1 cellular context compared by ENCODE assay signal in the genomic region with DNA sequence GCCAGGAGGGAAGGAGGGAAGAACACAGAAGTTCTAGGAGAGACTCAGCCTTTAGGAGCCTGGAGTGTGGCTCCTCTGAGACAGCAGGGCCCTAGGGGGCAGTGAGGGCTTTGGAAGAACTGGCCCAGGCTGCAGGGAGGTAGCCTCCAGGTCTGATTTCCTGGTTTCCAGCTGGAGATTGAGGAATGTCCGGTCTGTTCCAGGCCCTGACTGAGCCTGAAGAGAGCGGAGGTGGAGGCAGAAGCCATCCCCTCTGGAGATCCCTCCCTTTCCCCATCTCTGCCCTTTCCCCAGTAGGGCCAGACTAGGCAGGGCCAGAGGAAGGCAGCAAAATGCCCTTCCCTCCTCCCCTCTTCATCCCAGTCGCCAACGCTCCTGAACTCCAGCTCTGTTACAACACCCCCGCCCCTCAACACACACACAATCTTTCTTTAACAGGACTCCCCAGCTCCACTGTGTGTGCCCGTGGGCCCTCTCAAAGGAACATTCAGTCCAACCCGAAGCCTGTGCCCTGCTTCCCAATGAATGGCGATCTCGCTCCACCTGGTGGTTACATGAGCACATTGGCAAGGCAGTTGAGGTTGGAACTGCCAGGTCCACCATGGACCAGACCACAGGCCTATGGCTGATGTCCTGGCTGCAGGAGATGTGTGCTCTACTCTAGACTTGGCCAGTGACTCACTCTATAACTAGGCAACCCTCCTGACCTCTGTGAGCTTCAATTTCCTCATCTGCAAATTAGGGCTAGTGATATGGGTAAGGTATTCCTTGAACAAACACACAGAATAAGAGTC.
TF ChIP-seq lines count a peak whose summit lies in the region.

No MANE protein-coding gene starts in this region.

TF ChIP-seq in HEK293, 187 proteins besides CTCF, POLR2A, EP300 and RAD21 (continued from another document and continues in another):
- TF ChIP-seq, protein P1, sequence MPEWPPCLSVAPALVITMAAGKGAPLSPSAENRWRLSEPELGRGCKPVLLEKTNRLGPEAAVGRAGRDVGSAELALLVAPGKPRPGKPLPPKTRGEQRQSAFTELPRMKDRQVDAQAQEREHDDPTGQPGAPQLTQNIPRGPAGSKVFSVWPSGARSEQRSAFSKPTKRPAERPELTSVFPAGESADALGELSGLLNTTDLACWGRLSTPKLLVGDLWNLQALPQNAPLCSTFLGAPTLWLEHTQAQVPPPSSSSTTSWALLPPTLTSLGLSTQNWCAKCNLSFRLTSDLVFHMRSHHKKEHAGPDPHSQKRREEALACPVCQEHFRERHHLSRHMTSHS (tag by site-specific recombination; IDR thresholded peaks at IDR 0.05) = no peak
- TF ChIP-seq ZBTB21 (tag by site-specific recombination; IDR thresholded peaks at IDR 0.05) (no peak), ZNF707 (tag by site-specific recombination; IDR thresholded peaks at IDR 0.05) (no peak), ZSCAN23 (tag by site-specific recombination; IDR thresholded peaks at IDR 0.05) (no peak), ZNF239 (tag by site-specific recombination; IDR thresholded peaks at IDR 0.05) (no peak), ZEB2 (tag by site-specific recombination; IDR thresholded peaks at IDR 0.05) (peak; percentile 25; the same call in 1 of the 2 replicates), ZNF501 (tag by site-specific recombination; IDR thresholded peaks at IDR 0.05) (no peak; the same call in 1 of the 2 replicates), ZNF677 (tag by site-specific recombination; IDR thresholded peaks at IDR 0.05) (no peak), ZNF121 (tag by site-specific recombination; IDR thresholded peaks at IDR 0.05) (no peak), SALL2 (tag by site-specific recombination; IDR thresholded peaks at IDR 0.05; ENCODE audit: borderline replicate concordance) (no peak), ZNF214 (tag by site-specific recombination; IDR thresholded peaks at IDR 0.05; ENCODE audit: borderline replicate concordance) (no peak), ZNF274 (IDR thresholded peaks at IDR 0.05; ENCODE audit: low read length) (no peak), ZNF274 (tag by site-specific recombination; IDR thresholded peaks at IDR 0.05; ENCODE audit: borderline replicate concordance) (no peak), GLI4 (tag by site-specific recombination; IDR thresholded peaks at IDR 0.05) (no peak), ZIC2 (tag by site-specific recombination; IDR thresholded peaks at IDR 0.05) (no peak), ZNF223 (tag by site-specific recombination; IDR thresholded peaks at IDR 0.05) (no peak), ZNF473 (tag by site-specific recombination; IDR thresholded peaks at IDR 0.05) (no peak), GLIS1 (tag by site-specific recombination; IDR thresholded peaks at IDR 0.05) (no peak), ZNF350 (tag by site-specific recombination; IDR thresholded peaks at IDR 0.05) (no peak), ZSCAN16 (tag by site-specific recombination; IDR thresholded peaks at IDR 0.05) (no peak), ZNF747 (tag by site-specific recombination; IDR thresholded peaks at IDR 0.05) (no peak), ZNF433 (tag by site-specific recombination; IDR thresholded peaks at IDR 0.05; ENCODE audit: low read depth) (no peak)
- TF ChIP-seq, protein P2, sequence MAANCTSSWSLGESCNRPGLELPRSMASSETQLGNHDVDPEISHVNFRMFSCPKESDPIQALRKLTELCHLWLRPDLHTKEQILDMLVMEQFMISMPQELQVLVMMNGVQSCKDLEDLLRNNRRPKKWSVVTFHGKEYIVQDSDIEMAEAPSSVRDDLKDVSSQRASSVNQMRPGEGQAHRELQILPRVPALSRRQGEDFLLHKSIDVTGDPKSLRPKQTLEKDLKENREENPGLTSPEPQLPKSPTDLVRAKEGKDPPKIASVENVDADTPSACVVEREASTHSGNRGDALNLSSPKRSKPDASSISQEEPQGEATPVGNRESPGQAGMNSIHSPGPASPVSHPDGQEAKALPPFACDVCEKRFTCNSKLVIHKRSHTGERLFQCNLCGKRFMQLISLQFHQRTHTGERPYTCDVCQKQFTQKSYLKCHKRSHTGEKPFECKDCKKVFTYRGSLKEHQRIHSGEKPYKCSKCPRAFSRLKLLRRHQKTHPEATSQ (tag by site-specific recombination; IDR thresholded peaks at IDR 0.05) = no peak
- TF ChIP-seq, protein P3, sequence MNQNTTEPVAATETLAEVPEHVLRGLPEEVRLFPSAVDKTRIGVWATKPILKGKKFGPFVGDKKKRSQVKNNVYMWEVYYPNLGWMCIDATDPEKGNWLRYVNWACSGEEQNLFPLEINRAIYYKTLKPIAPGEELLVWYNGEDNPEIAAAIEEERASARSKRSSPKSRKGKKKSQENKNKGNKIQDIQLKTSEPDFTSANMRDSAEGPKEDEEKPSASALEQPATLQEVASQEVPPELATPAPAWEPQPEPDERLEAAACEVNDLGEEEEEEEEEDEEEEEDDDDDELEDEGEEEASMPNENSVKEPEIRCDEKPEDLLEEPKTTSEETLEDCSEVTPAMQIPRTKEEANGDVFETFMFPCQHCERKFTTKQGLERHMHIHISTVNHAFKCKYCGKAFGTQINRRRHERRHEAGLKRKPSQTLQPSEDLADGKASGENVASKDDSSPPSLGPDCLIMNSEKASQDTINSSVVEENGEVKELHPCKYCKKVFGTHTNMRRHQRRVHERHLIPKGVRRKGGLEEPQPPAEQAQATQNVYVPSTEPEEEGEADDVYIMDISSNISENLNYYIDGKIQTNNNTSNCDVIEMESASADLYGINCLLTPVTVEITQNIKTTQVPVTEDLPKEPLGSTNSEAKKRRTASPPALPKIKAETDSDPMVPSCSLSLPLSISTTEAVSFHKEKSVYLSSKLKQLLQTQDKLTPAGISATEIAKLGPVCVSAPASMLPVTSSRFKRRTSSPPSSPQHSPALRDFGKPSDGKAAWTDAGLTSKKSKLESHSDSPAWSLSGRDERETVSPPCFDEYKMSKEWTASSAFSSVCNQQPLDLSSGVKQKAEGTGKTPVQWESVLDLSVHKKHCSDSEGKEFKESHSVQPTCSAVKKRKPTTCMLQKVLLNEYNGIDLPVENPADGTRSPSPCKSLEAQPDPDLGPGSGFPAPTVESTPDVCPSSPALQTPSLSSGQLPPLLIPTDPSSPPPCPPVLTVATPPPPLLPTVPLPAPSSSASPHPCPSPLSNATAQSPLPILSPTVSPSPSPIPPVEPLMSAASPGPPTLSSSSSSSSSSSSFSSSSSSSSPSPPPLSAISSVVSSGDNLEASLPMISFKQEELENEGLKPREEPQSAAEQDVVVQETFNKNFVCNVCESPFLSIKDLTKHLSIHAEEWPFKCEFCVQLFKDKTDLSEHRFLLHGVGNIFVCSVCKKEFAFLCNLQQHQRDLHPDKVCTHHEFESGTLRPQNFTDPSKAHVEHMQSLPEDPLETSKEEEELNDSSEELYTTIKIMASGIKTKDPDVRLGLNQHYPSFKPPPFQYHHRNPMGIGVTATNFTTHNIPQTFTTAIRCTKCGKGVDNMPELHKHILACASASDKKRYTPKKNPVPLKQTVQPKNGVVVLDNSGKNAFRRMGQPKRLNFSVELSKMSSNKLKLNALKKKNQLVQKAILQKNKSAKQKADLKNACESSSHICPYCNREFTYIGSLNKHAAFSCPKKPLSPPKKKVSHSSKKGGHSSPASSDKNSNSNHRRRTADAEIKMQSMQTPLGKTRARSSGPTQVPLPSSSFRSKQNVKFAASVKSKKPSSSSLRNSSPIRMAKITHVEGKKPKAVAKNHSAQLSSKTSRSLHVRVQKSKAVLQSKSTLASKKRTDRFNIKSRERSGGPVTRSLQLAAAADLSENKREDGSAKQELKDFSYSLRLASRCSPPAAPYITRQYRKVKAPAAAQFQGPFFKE (tag by site-specific recombination; IDR thresholded peaks at IDR 0.05; ENCODE audit: borderline replicate concordance) = no peak
- TF ChIP-seq, protein P4, sequence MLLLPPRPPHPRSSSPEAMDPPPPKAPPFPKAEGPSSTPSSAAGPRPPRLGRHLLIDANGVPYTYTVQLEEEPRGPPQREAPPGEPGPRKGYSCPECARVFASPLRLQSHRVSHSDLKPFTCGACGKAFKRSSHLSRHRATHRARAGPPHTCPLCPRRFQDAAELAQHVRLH (tag by site-specific recombination; IDR thresholded peaks at IDR 0.05) = no peak
- TF ChIP-seq, protein P5, sequence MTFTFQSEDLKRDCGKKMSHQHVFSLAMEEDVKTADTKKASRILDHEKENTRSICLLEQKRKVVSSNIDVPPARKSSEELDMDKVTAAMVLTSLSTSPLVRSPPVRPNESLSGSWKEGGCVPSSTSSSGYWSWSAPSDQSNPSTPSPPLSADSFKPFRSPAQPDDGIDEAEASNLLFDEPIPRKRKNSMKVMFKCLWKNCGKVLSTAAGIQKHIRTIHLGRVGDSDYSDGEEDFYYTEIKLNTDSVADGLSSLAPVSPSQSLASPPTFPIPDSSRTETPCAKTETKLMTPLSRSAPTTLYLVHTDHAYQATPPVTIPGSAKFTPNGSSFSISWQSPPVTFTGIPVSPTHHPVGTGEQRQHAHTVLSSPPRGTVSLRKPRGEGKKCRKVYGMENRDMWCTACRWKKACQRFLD (tag by site-specific recombination; IDR thresholded peaks at IDR 0.05) = no peak
- TF ChIP-seq, protein P6, sequence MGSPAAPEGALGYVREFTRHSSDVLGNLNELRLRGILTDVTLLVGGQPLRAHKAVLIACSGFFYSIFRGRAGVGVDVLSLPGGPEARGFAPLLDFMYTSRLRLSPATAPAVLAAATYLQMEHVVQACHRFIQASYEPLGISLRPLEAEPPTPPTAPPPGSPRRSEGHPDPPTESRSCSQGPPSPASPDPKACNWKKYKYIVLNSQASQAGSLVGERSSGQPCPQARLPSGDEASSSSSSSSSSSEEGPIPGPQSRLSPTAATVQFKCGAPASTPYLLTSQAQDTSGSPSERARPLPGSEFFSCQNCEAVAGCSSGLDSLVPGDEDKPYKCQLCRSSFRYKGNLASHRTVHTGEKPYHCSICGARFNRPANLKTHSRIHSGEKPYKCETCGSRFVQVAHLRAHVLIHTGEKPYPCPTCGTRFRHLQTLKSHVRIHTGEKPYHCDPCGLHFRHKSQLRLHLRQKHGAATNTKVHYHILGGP (tag by site-specific recombination; IDR thresholded peaks at IDR 0.05) = no peak
- TF ChIP-seq, protein P7, sequence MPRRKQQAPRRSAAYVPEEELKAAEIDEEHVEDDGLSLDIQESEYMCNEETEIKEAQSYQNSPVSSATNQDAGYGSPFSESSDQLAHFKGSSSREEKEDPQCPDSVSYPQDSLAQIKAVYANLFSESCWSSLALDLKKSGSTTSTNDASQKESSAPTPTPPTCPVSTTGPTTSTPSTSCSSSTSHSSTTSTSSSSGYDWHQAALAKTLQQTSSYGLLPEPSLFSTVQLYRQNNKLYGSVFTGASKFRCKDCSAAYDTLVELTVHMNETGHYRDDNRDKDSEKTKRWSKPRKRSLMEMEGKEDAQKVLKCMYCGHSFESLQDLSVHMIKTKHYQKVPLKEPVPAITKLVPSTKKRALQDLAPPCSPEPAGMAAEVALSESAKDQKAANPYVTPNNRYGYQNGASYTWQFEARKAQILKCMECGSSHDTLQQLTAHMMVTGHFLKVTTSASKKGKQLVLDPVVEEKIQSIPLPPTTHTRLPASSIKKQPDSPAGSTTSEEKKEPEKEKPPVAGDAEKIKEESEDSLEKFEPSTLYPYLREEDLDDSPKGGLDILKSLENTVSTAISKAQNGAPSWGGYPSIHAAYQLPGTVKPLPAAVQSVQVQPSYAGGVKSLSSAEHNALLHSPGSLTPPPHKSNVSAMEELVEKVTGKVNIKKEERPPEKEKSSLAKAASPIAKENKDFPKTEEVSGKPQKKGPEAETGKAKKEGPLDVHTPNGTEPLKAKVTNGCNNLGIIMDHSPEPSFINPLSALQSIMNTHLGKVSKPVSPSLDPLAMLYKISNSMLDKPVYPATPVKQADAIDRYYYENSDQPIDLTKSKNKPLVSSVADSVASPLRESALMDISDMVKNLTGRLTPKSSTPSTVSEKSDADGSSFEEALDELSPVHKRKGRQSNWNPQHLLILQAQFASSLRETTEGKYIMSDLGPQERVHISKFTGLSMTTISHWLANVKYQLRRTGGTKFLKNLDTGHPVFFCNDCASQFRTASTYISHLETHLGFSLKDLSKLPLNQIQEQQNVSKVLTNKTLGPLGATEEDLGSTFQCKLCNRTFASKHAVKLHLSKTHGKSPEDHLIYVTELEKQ (tag by site-specific recombination; IDR thresholded peaks at IDR 0.05; ENCODE audit: borderline replicate concordance) = no peak
- TF ChIP-seq, protein P8, sequence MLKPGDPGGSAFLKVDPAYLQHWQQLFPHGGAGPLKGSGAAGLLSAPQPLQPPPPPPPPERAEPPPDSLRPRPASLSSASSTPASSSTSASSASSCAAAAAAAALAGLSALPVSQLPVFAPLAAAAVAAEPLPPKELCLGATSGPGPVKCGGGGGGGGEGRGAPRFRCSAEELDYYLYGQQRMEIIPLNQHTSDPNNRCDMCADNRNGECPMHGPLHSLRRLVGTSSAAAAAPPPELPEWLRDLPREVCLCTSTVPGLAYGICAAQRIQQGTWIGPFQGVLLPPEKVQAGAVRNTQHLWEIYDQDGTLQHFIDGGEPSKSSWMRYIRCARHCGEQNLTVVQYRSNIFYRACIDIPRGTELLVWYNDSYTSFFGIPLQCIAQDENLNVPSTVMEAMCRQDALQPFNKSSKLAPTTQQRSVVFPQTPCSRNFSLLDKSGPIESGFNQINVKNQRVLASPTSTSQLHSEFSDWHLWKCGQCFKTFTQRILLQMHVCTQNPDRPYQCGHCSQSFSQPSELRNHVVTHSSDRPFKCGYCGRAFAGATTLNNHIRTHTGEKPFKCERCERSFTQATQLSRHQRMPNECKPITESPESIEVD (tag by site-specific recombination; IDR thresholded peaks at IDR 0.05) = no peak
- TF ChIP-seq, protein P9, sequence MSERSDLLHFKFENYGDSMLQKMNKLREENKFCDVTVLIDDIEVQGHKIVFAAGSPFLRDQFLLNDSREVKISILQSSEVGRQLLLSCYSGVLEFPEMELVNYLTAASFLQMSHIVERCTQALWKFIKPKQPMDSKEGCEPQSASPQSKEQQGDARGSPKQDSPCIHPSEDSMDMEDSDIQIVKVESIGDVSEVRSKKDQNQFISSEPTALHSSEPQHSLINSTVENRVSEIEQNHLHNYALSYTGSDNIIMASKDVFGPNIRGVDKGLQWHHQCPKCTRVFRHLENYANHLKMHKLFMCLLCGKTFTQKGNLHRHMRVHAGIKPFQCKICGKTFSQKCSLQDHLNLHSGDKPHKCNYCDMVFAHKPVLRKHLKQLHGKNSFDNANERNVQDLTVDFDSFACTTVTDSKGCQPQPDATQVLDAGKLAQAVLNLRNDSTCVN (tag by site-specific recombination; optimal IDR thresholded peaks at IDR 0.05) = peak; percentile 22
- TF ChIP-seq, protein P10, sequence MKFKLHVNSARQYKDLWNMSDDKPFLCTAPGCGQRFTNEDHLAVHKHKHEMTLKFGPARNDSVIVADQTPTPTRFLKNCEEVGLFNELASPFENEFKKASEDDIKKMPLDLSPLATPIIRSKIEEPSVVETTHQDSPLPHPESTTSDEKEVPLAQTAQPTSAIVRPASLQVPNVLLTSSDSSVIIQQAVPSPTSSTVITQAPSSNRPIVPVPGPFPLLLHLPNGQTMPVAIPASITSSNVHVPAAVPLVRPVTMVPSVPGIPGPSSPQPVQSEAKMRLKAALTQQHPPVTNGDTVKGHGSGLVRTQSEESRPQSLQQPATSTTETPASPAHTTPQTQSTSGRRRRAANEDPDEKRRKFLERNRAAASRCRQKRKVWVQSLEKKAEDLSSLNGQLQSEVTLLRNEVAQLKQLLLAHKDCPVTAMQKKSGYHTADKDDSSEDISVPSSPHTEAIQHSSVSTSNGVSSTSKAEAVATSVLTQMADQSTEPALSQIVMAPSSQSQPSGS (tag by site-specific recombination; IDR thresholded peaks at IDR 0.05; ENCODE audit: low read depth) = no peak
- TF ChIP-seq, protein P11, sequence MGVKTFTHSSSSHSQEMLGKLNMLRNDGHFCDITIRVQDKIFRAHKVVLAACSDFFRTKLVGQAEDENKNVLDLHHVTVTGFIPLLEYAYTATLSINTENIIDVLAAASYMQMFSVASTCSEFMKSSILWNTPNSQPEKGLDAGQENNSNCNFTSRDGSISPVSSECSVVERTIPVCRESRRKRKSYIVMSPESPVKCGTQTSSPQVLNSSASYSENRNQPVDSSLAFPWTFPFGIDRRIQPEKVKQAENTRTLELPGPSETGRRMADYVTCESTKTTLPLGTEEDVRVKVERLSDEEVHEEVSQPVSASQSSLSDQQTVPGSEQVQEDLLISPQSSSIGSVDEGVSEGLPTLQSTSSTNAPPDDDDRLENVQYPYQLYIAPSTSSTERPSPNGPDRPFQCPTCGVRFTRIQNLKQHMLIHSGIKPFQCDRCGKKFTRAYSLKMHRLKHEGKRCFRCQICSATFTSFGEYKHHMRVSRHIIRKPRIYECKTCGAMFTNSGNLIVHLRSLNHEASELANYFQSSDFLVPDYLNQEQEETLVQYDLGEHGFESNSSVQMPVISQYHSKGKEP (tag by site-specific recombination; IDR thresholded peaks at IDR 0.05) = no peak
